ENCODE assay signal across 8 cellular contexts in the genomic region with DNA sequence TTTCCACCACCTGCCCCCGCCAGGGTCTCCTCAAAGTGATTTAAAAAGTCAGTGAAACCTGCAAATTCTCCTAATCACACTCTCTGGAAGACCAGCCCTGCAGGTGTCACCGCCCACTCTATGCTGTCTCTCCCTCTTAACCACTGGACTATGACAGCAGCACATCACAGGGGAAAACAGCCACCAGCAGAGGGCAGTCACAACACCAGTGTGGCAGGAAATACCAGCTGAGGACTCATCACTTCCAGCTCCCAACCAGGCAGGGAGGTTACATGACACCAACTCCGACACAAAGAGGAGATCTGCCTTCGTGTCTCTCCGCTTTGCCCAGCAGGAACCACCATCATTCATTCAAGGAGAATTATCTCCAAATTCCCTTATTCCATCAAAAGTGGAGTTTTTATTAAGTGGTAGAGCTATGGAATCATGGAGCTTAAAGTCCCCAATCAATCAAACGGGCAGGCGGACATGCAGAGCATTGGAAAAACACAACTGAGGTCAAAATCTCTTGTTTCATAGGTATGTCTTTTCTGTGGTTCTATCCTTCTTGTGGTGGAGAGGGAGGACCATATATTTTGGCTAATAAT.
A peak's percentile ranks its signal among the peaks of the same experiment; 100 is the strongest.
DNase-seq lines count a peak whose midpoint lies in the region; ATAC-seq, FAIRE-seq and TF ChIP-seq lines count a peak whose summit lies in the region.

No MANE protein-coding gene starts in this region.

- ATAC-seq in GM21515 (IDR thresholded peaks at IDR 0.05; ENCODE audit: unreplicated experiment) (peak; percentile 61), gastroesophageal sphincter (peak; percentile 56)
- ATAC-seq in activated T-helper 17 cell treated with anti-CD3 and anti-CD28 coated beads, Interleukin-2, amount 50 U/mL, for 72 hours (replicated peaks), result peak; percentile 94

- peak; percentile 68 for TF ChIP-seq RAD21 in Ishikawa (IDR thresholded peaks at IDR 0.05; ENCODE audit: low read depth)

- H3K27ac Mint-ChIP-seq in CD4-positive, alpha-beta memory T cell, result peak overlapping the region in 1 of 7 donors; percentile 37
- H3K27ac Mint-ChIP-seq in activated T-helper 17 cell treated with anti-CD3 and anti-CD28 coated beads, Interleukin-2, amount 50 U/mL, for 72 hours, result no peak overlapping the region
- H3K27ac Mint-ChIP-seq in osteocyte (ENCODE audit: unreplicated experiment), result peak overlapping the region; percentile 71

- POLR2A ChIA-PET in CD4-positive, alpha-beta memory T cell (lab: Charles Lee; ENCODE audit: partially characterized antibody), result no interaction called here

- TF ChIP-seq POLR2A in gastroesophageal sphincter (IDR thresholded peaks at IDR 0.05) (no peak), thyroid gland (IDR thresholded peaks at IDR 0.05) (no peak)

- TF ChIP-seq EP300 in Ishikawa (IDR thresholded peaks at IDR 0.05; ENCODE audit: borderline replicate concordance) (no peak), gastroesophageal sphincter (IDR thresholded peaks at IDR 0.05) (no peak)

- intact Hi-C loops in CD4-positive, alpha-beta memory T cell (cut with micrococcal nuclease), result loop anchor here (2.0 to 5.0 kb wide), 3 partner anchors 56 to 1374 kb away; a partner anchor contains a TSS
- intact Hi-C loops in thyroid gland (cut with DNase I), result no loop called here

- peak in 2 of 4 experiments; percentile 34 to 54 for TF ChIP-seq CTCF in gastroesophageal sphincter (IDR thresholded peaks at IDR 0.05)
- TF ChIP-seq CTCF in osteocyte (IDR thresholded peaks at IDR 0.05), result peak; percentile 69
- peak; percentile 22 to 67 (median 50) for TF ChIP-seq CTCF in thyroid gland (IDR thresholded peaks at IDR 0.05)

- H3K27me3 ChIP-seq in CD4-positive, alpha-beta memory T cell (ENCODE audit: insufficient read depth, low read length), result no peaks in the 10 kb centered on the region
- H3K27me3 ChIP-seq in gastroesophageal sphincter (no peaks in the 10 kb centered on the region), thyroid gland (no peaks in the 10 kb centered on the region)

- peak; percentile 22 for FAIRE-seq in RCC 7860 (lab: Jason Lieb, UNC)

- H3K4me1 Mint-ChIP-seq in CD4-positive, alpha-beta memory T cell, result no peaks in the 10 kb centered on the region
- H3K4me1 Mint-ChIP-seq in activated T-helper 17 cell treated with anti-CD3 and anti-CD28 coated beads, Interleukin-2, amount 50 U/mL, for 72 hours, result no peaks in the 10 kb centered on the region
- H3K4me1 Mint-ChIP-seq in osteocyte (ENCODE audit: unreplicated experiment), result peaks cover 14% of the 10 kb centered on the region

- no peaks in the 10 kb centered on the region for H3K36me3 Mint-ChIP-seq in CD4-positive, alpha-beta memory T cell
- no peaks in the 10 kb centered on the region for H3K36me3 Mint-ChIP-seq in activated T-helper 17 cell treated with anti-CD3 and anti-CD28 coated beads, Interleukin-2, amount 50 U/mL, for 72 hours (ENCODE audit: low read depth)
- H3K36me3 Mint-ChIP-seq in osteocyte (ENCODE audit: unreplicated experiment), result no peaks in the 10 kb centered on the region

- H3K4me1 ChIP-seq in CD4-positive, alpha-beta memory T cell (ENCODE audit: insufficient read depth, low read length), result no peaks in the 10 kb centered on the region
- H3K4me1 ChIP-seq in gastroesophageal sphincter (peaks cover 0 to 16% (median 0%) of the 10 kb centered on the region in 3 donors), thyroid gland (peaks cover 23 to 25% of the 10 kb centered on the region in 2 donors)

- 69 to 89% methylated on average over 4 to 5 of the region's 7 CpGs for WGBS in gastroesophageal sphincter (ENCODE audit: low coverage in 1 of 2), 2 donors
- WGBS in thyroid gland, 2 donors, result 80 to 84% methylated on average over 7 of the region's 7 CpGs

- H3K4me3 Mint-ChIP-seq in CD4-positive, alpha-beta memory T cell, result no peak overlapping the region
- no peak overlapping the region for H3K4me3 Mint-ChIP-seq in activated T-helper 17 cell treated with anti-CD3 and anti-CD28 coated beads, Interleukin-2, amount 50 U/mL, for 72 hours
- H3K4me3 Mint-ChIP-seq in osteocyte (ENCODE audit: unreplicated experiment), result no peak overlapping the region

- no peaks in the 10 kb centered on the region for H3K9me3 ChIP-seq in CD4-positive, alpha-beta memory T cell (ENCODE audit: control insufficient read depth in 1 of 2, low read length in 2 of 2)
- H3K9me3 ChIP-seq in gastroesophageal sphincter, result no peaks in the 10 kb centered on the region
- H3K9me3 ChIP-seq in thyroid gland, result no peaks in the 10 kb centered on the region

- no peak overlapping the region for H3K4me3 ChIP-seq in CD4-positive, alpha-beta memory T cell (ENCODE audit: low read length in 2 of 2)
- H3K4me3 ChIP-seq in gastroesophageal sphincter (no peak overlapping the region), thyroid gland (replicated peaks in 1 of 3) (no peak overlapping the region)

- CTCF ChIA-PET in CD4-positive, alpha-beta memory T cell (lab: Charles Lee; ENCODE audit: partially characterized antibody), result interaction anchor here (0.8 to 2.9 kb wide), 13 partner anchors 8 to 84 kb away, joined by 3 to 11 read pairs (median 4); no protein-coding TSS in a partner anchor

- no peak overlapping the region for H3K27ac ChIP-seq in CD4-positive, alpha-beta memory T cell (ENCODE audit: low read depth, low read length)
- H3K27ac ChIP-seq in gastroesophageal sphincter (no peak overlapping the region), thyroid gland (no peak overlapping the region)

- DNase-seq in CD4-positive, alpha-beta memory T cell, result peak; percentile 23 to 45 (median 41)
- DNase-seq in RCC 7860 (ENCODE audit: low spot score) (peak; percentile 75), osteocyte (ENCODE audit: extremely low spot score, unreplicated experiment) (peak; percentile 88), thyroid gland (peak; percentile 79 to 80)

- H3K27me3 Mint-ChIP-seq in CD4-positive, alpha-beta memory T cell, result peaks cover 6 to 8% of the 10 kb centered on the region in 2 donors
- no peaks in the 10 kb centered on the region for H3K27me3 Mint-ChIP-seq in activated T-helper 17 cell treated with anti-CD3 and anti-CD28 coated beads, Interleukin-2, amount 50 U/mL, for 72 hours
- H3K27me3 Mint-ChIP-seq in osteocyte (ENCODE audit: unreplicated experiment), result no peaks in the 10 kb centered on the region

- H3K36me3 ChIP-seq in CD4-positive, alpha-beta memory T cell (ENCODE audit: insufficient read depth, low read length), result no peaks in the 10 kb centered on the region
- H3K36me3 ChIP-seq in gastroesophageal sphincter, result peaks cover 0 to 13% of the 10 kb centered on the region in 2 donors
- H3K36me3 ChIP-seq in thyroid gland, result peaks cover 0 to 4% of the 10 kb centered on the region in 2 donors

- no peaks in the 10 kb centered on the region for H3K9me3 Mint-ChIP-seq in CD4-positive, alpha-beta memory T cell
- no peaks in the 10 kb centered on the region for H3K9me3 Mint-ChIP-seq in activated T-helper 17 cell treated with anti-CD3 and anti-CD28 coated beads, Interleukin-2, amount 50 U/mL, for 72 hours
- no peaks in the 10 kb centered on the region for H3K9me3 Mint-ChIP-seq in osteocyte (ENCODE audit: unreplicated experiment)

TF ChIP-seq in Ishikawa, 13 proteins besides CTCF, POLR2A, EP300 and RAD21:
- no peak for TF ChIP-seq TAF1 (IDR thresholded peaks at IDR 0.05; ENCODE audit: low read depth)
- peak; percentile 59; the same call in 1 of the 2 replicates for TF ChIP-seq YY1 (IDR thresholded peaks at IDR 0.05; ENCODE audit: low read depth)
- no peak for TF ChIP-seq CREB1 (IDR thresholded peaks at IDR 0.05; ENCODE audit: low read depth)
- TF ChIP-seq EGR1 (IDR thresholded peaks at IDR 0.05), result peak; percentile 60; the same call in 1 of the 2 replicates
- TF ChIP-seq TEAD4 (IDR thresholded peaks at IDR 0.05), result peak; percentile 70
- no peak for TF ChIP-seq NFIC (IDR thresholded peaks at IDR 0.05)
- no peak for TF ChIP-seq CEBPB (IDR thresholded peaks at IDR 0.05)
- TF ChIP-seq, protein P1, sequence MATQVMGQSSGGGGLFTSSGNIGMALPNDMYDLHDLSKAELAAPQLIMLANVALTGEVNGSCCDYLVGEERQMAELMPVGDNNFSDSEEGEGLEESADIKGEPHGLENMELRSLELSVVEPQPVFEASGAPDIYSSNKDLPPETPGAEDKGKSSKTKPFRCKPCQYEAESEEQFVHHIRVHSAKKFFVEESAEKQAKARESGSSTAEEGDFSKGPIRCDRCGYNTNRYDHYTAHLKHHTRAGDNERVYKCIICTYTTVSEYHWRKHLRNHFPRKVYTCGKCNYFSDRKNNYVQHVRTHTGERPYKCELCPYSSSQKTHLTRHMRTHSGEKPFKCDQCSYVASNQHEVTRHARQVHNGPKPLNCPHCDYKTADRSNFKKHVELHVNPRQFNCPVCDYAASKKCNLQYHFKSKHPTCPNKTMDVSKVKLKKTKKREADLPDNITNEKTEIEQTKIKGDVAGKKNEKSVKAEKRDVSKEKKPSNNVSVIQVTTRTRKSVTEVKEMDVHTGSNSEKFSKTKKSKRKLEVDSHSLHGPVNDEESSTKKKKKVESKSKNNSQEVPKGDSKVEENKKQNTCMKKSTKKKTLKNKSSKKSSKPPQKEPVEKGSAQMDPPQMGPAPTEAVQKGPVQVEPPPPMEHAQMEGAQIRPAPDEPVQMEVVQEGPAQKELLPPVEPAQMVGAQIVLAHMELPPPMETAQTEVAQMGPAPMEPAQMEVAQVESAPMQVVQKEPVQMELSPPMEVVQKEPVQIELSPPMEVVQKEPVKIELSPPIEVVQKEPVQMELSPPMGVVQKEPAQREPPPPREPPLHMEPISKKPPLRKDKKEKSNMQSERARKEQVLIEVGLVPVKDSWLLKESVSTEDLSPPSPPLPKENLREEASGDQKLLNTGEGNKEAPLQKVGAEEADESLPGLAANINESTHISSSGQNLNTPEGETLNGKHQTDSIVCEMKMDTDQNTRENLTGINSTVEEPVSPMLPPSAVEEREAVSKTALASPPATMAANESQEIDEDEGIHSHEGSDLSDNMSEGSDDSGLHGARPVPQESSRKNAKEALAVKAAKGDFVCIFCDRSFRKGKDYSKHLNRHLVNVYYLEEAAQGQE (IDR thresholded peaks at IDR 0.05; ENCODE audit: low read depth), result no peak
- TF ChIP-seq, protein P2, sequence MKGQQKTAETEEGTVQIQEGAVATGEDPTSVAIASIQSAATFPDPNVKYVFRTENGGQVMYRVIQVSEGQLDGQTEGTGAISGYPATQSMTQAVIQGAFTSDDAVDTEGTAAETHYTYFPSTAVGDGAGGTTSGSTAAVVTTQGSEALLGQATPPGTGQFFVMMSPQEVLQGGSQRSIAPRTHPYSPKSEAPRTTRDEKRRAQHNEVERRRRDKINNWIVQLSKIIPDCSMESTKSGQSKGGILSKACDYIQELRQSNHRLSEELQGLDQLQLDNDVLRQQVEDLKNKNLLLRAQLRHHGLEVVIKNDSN (IDR thresholded peaks at IDR 0.05), result no peak
- TF ChIP-seq, protein P3, sequence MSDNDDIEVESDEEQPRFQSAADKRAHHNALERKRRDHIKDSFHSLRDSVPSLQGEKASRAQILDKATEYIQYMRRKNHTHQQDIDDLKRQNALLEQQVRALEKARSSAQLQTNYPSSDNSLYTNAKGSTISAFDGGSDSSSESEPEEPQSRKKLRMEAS (IDR thresholded peaks at IDR 0.05), result no peak
- TF ChIP-seq FOXM1 (IDR thresholded peaks at IDR 0.05; ENCODE audit: borderline replicate concordance, low read depth), result no peak
- no peak for TF ChIP-seq TCF12 (IDR thresholded peaks at IDR 0.05; ENCODE audit: low read depth)
- TF ChIP-seq ZBTB7A (IDR thresholded peaks at IDR 0.05; ENCODE audit: low read depth), result no peak
